Comparison of ENCODE assay signal across 1 cellular context in the genomic region with DNA sequence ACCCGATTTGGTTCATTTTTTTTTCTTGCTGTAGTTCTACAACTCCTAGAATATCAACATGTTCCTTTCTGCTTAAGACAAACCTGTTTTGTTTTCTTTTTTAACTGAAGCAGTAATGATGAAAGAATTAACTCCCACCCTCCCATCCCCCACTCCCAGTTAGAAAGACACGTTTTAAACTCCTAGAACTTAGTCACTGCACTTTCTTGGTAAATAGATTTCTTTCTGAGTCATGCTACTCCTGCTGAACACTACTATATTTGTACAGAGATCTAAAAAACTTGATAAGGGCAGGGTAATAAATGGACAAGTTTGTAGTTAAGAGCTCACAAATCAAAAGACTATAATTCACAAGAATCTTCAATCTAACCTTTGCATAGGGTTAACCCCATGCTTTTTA.
TF ChIP-seq lines count a peak whose summit lies in the region.

No MANE protein-coding gene starts in this region.

TF ChIP-seq in GM23338, 12 proteins besides CTCF, POLR2A, EP300 and RAD21 (continued from another document):
- TF ChIP-seq, protein P1, sequence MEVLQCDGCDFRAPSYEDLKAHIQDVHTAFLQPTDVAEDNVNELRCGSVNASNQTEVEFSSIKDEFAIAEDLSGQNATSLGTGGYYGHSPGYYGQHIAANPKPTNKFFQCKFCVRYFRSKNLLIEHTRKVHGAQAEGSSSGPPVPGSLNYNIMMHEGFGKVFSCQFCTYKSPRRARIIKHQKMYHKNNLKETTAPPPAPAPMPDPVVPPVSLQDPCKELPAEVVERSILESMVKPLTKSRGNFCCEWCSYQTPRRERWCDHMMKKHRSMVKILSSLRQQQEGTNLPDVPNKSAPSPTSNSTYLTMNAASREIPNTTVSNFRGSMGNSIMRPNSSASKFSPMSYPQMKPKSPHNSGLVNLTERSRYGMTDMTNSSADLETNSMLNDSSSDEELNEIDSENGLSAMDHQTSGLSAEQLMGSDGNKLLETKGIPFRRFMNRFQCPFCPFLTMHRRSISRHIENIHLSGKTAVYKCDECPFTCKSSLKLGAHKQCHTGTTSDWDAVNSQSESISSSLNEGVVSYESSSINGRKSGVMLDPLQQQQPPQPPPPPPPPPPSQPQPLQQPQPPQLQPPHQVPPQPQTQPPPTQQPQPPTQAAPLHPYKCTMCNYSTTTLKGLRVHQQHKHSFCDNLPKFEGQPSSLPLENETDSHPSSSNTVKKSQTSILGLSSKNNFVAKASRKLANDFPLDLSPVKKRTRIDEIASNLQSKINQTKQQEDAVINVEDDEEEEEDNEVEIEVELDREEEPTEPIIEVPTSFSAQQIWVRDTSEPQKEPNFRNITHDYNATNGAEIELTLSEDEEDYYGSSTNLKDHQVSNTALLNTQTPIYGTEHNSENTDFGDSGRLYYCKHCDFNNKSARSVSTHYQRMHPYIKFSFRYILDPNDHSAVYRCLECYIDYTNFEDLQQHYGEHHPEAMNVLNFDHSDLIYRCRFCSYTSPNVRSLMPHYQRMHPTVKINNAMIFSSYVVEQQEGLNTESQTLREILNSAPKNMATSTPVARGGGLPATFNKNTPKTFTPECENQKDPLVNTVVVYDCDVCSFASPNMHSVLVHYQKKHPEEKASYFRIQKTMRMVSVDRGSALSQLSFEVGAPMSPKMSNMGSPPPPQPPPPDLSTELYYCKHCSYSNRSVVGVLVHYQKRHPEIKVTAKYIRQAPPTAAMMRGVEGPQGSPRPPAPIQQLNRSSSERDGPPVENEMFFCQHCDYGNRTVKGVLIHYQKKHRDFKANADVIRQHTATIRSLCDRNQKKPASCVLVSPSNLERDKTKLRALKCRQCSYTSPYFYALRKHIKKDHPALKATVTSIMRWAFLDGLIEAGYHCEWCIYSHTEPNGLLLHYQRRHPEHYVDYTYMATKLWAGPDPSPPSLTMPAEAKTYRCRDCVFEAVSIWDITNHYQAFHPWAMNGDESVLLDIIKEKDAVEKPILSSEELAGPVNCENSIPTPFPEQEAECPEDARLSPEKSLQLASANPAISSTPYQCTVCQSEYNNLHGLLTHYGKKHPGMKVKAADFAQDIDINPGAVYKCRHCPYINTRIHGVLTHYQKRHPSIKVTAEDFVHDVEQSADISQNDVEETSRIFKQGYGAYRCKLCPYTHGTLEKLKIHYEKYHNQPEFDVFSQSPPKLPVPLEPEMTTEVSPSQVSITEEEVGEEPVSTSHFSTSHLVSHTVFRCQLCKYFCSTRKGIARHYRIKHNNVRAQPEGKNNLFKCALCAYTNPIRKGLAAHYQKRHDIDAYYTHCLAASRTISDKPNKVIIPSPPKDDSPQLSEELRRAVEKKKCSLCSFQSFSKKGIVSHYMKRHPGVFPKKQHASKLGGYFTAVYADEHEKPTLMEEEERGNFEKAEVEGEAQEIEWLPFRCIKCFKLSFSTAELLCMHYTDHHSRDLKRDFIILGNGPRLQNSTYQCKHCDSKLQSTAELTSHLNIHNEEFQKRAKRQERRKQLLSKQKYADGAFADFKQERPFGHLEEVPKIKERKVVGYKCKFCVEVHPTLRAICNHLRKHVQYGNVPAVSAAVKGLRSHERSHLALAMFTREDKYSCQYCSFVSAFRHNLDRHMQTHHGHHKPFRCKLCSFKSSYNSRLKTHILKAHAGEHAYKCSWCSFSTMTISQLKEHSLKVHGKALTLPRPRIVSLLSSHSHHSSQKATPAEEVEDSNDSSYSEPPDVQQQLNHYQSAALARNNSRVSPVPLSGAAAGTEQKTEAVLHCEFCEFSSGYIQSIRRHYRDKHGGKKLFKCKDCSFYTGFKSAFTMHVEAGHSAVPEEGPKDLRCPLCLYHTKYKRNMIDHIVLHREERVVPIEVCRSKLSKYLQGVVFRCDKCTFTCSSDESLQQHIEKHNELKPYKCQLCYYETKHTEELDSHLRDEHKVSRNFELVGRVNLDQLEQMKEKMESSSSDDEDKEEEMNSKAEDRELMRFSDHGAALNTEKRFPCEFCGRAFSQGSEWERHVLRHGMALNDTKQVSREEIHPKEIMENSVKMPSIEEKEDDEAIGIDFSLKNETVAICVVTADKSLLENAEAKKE (CRISPR knock-in tag; IDR thresholded peaks at IDR 0.05), result no peak
- TF ChIP-seq EZH2phosphoT487 (IDR thresholded peaks at IDR 0.05; ENCODE audit: unreplicated experiment) (no peak), ZNF331 (CRISPR knock-in tag; IDR thresholded peaks at IDR 0.05; ENCODE audit: low read depth) (no peak), CREB1 (CRISPR knock-in tag; IDR thresholded peaks at IDR 0.05; ENCODE audit: low read depth) (no peak), EZH2 (IDR thresholded peaks at IDR 0.05; ENCODE audit: low read depth, unreplicated experiment) (no peak), ZNF114 (CRISPR knock-in tag; IDR thresholded peaks at IDR 0.05) (no peak)
- TF ChIP-seq, protein P2, sequence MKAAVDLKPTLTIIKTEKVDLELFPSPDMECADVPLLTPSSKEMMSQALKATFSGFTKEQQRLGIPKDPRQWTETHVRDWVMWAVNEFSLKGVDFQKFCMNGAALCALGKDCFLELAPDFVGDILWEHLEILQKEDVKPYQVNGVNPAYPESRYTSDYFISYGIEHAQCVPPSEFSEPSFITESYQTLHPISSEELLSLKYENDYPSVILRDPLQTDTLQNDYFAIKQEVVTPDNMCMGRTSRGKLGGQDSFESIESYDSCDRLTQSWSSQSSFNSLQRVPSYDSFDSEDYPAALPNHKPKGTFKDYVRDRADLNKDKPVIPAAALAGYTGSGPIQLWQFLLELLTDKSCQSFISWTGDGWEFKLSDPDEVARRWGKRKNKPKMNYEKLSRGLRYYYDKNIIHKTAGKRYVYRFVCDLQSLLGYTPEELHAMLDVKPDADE (IDR thresholded peaks at IDR 0.05), result no peak
- TF ChIP-seq, protein P3, sequence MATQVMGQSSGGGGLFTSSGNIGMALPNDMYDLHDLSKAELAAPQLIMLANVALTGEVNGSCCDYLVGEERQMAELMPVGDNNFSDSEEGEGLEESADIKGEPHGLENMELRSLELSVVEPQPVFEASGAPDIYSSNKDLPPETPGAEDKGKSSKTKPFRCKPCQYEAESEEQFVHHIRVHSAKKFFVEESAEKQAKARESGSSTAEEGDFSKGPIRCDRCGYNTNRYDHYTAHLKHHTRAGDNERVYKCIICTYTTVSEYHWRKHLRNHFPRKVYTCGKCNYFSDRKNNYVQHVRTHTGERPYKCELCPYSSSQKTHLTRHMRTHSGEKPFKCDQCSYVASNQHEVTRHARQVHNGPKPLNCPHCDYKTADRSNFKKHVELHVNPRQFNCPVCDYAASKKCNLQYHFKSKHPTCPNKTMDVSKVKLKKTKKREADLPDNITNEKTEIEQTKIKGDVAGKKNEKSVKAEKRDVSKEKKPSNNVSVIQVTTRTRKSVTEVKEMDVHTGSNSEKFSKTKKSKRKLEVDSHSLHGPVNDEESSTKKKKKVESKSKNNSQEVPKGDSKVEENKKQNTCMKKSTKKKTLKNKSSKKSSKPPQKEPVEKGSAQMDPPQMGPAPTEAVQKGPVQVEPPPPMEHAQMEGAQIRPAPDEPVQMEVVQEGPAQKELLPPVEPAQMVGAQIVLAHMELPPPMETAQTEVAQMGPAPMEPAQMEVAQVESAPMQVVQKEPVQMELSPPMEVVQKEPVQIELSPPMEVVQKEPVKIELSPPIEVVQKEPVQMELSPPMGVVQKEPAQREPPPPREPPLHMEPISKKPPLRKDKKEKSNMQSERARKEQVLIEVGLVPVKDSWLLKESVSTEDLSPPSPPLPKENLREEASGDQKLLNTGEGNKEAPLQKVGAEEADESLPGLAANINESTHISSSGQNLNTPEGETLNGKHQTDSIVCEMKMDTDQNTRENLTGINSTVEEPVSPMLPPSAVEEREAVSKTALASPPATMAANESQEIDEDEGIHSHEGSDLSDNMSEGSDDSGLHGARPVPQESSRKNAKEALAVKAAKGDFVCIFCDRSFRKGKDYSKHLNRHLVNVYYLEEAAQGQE (IDR thresholded peaks at IDR 0.05; ENCODE audit: unreplicated experiment), result no peak
